ENCODE assay signal across 26 cellular contexts in genomic region chr10:126210051-126210651, GRCh38.
"Had no signal": no experiment of that assay in that cellular context is flagged by ENCODE, and none has a peak within 500 bp of the region (broad histone marks: within the 10 kb centered on the region; RNA-seq: fewer than 3 reads in every experiment).

No MANE protein-coding gene starts in this region.

- H3K27me3 Mint-ChIP-seq: activated CD4-positive, alpha-beta T cell treated with anti-CD3 and anti-CD28 coated beads, Interleukin-2, amount 10 ng/mL, durations not matched to agents 7 days and 5 days; activated CD8-positive, alpha-beta T cell treated with anti-CD3 and anti-CD28 coated beads for 36 hours; central memory CD8-positive, alpha-beta T cell; effector memory CD8-positive, alpha-beta T cell had no signal

- H3K27ac ChIP-seq: ascending aorta, colonic mucosa, dorsolateral prefrontal cortex, gastrocnemius medialis, heart left ventricle, pancreas, psoas muscle, right atrium auricular region, tibial artery, WERI-Rb-1 had no signal

- H3K36me3 Mint-ChIP-seq: activated naive CD4-positive, alpha-beta T cell treated with anti-CD3 and anti-CD28 coated beads, Interleukin-2, amount 50 U/mL, for 72 hours; naive thymus-derived CD8-positive, alpha-beta T cell; stimulated activated effector memory CD8-positive, alpha-beta T cell treated with anti-CD3 and anti-CD28 coated beads, Interleukin-12 subunit alpha, Interleukin-12 subunit beta, amount 100 ng/mL, for 72 hours had no signal

- H3K4me1 Mint-ChIP-seq: activated CD4-positive, alpha-beta T cell treated with anti-CD3 and anti-CD28 coated beads, Interleukin-2, amount 10 ng/mL, durations not matched to agents 7 days and 5 days; central memory CD8-positive, alpha-beta T cell; naive thymus-derived CD8-positive, alpha-beta T cell; stimulated activated effector memory CD8-positive, alpha-beta T cell treated with anti-CD3 and anti-CD28 coated beads, Interleukin-12 subunit alpha, Interleukin-12 subunit beta, amount 100 ng/mL, for 72 hours; stimulated activated naive CD8-positive, alpha-beta T cell treated with anti-CD3 and anti-CD28 coated beads, Interleukin-15, amount 100 ng/mL, for 72 hours had no signal

- H3K9me3 Mint-ChIP-seq: activated CD4-positive, alpha-beta T cell treated with anti-CD3 and anti-CD28 coated beads, Interleukin-2, amount 10 ng/mL, durations not matched to agents 7 days and 5 days; activated CD8-positive, alpha-beta T cell treated with anti-CD3 and anti-CD28 coated beads for 36 hours; activated naive CD4-positive, alpha-beta T cell treated with anti-CD3 and anti-CD28 coated beads, Interleukin-2, amount 50 U/mL, for 72 hours; central memory CD8-positive, alpha-beta T cell; stimulated activated effector memory CD8-positive, alpha-beta T cell treated with anti-CD3 and anti-CD28 coated beads, Interleukin-12 subunit alpha, Interleukin-12 subunit beta, amount 100 ng/mL, for 72 hours; stimulated activated naive CD8-positive, alpha-beta T cell treated with anti-CD3 and anti-CD28 coated beads, Interleukin-15, amount 100 ng/mL, for 72 hours; T-helper 2 cell treated with Interferon-gamma antibody and Interleukin-4, amounts not matched to agents 5 μg/mL and 100 μg/mL, for 36 hours had no signal

- H3K36me3 ChIP-seq: ascending aorta, colonic mucosa, gastrocnemius medialis, heart left ventricle, pancreas, right atrium auricular region, tibial artery, WERI-Rb-1 had no signal

- FAIRE-seq: endothelial cell of umbilical vein, pancreas had no signal

- H3K4me3 ChIP-seq: ascending aorta, colonic mucosa, dorsolateral prefrontal cortex, gastrocnemius medialis, heart left ventricle, pancreas, psoas muscle, right atrium auricular region, tibial artery had no signal

- H3K27me3 ChIP-seq: ascending aorta, colonic mucosa, gastrocnemius medialis, pancreas, right atrium auricular region, tibial artery had no signal

- H3K27ac Mint-ChIP-seq: activated CD4-positive, alpha-beta T cell treated with anti-CD3 and anti-CD28 coated beads, Interleukin-2, amount 10 ng/mL, durations not matched to agents 7 days and 5 days; activated CD8-positive, alpha-beta T cell treated with anti-CD3 and anti-CD28 coated beads for 36 hours; activated naive CD4-positive, alpha-beta T cell treated with anti-CD3 and anti-CD28 coated beads, Interleukin-2, amount 50 U/mL, for 72 hours; naive thymus-derived CD8-positive, alpha-beta T cell; stimulated activated effector memory CD8-positive, alpha-beta T cell treated with anti-CD3 and anti-CD28 coated beads, Interleukin-12 subunit alpha, Interleukin-12 subunit beta, amount 100 ng/mL, for 72 hours; stimulated activated naive CD8-positive, alpha-beta T cell treated with anti-CD3 and anti-CD28 coated beads, Interleukin-15, amount 100 ng/mL, for 72 hours; T-helper 2 cell treated with Interferon-gamma antibody and Interleukin-4, amounts not matched to agents 5 μg/mL and 100 μg/mL, for 36 hours had no signal

- H3K9me3 ChIP-seq: ascending aorta, colonic mucosa, gastrocnemius medialis, heart left ventricle, pancreas, psoas muscle, right atrium auricular region, tibial artery had no signal

- H3K4me3 Mint-ChIP-seq: activated CD4-positive, alpha-beta T cell treated with anti-CD3 and anti-CD28 coated beads, Interleukin-2, amount 10 ng/mL, durations not matched to agents 7 days and 5 days; activated CD8-positive, alpha-beta T cell treated with anti-CD3 and anti-CD28 coated beads for 36 hours; central memory CD8-positive, alpha-beta T cell; effector memory CD8-positive, alpha-beta T cell; naive thymus-derived CD8-positive, alpha-beta T cell; stimulated activated effector memory CD8-positive, alpha-beta T cell treated with anti-CD3 and anti-CD28 coated beads, Interleukin-12 subunit alpha, Interleukin-12 subunit beta, amount 100 ng/mL, for 72 hours; stimulated activated naive CD8-positive, alpha-beta T cell treated with anti-CD3 and anti-CD28 coated beads, Interleukin-15, amount 100 ng/mL, for 72 hours; T-helper 2 cell treated with Interferon-gamma antibody and Interleukin-4, amounts not matched to agents 5 μg/mL and 100 μg/mL, for 36 hours had no signal

- DNase-seq: activated CD4-positive, alpha-beta T cell treated with anti-CD3 and anti-CD28 coated beads, Interleukin-2, amount 10 ng/mL, durations not matched to agents 7 days and 5 days; activated CD4-positive, CD25-positive, alpha-beta regulatory T cell treated with anti-CD3 and anti-CD28 coated beads, Interleukin-2, amount 50 U/mL, for 72 hours; activated CD8-positive, alpha-beta T cell treated with anti-CD3 and anti-CD28 coated beads for 36 hours; activated T-cell treated with anti-CD3 and anti-CD28 coated beads, Interleukin-2, amount 50 U/mL, for 1 hour; colonic mucosa; dorsolateral prefrontal cortex; effector memory CD8-positive, alpha-beta T cell; gastrocnemius medialis; heart left ventricle; islet precursor cell; left colon; mesendoderm; naive thymus-derived CD8-positive, alpha-beta T cell; pancreas; psoas muscle; stimulated activated CD4-positive, alpha-beta T cell treated with anti-CD3 and anti-CD28 coated beads, Interleukin-2, amount 100 ng/mL, for 24 hours; stimulated activated naive CD8-positive, alpha-beta T cell treated with anti-CD3 and anti-CD28 coated beads, Interleukin-15, amount 100 ng/mL, for 72 hours; tibial artery; WERI-Rb-1 had no signal

- H3K4me1 ChIP-seq: ascending aorta, colonic mucosa, gastrocnemius medialis, pancreas, psoas muscle, right atrium auricular region had no signal
